ENCODE assay signal across 1 cellular context in the genomic region with DNA sequence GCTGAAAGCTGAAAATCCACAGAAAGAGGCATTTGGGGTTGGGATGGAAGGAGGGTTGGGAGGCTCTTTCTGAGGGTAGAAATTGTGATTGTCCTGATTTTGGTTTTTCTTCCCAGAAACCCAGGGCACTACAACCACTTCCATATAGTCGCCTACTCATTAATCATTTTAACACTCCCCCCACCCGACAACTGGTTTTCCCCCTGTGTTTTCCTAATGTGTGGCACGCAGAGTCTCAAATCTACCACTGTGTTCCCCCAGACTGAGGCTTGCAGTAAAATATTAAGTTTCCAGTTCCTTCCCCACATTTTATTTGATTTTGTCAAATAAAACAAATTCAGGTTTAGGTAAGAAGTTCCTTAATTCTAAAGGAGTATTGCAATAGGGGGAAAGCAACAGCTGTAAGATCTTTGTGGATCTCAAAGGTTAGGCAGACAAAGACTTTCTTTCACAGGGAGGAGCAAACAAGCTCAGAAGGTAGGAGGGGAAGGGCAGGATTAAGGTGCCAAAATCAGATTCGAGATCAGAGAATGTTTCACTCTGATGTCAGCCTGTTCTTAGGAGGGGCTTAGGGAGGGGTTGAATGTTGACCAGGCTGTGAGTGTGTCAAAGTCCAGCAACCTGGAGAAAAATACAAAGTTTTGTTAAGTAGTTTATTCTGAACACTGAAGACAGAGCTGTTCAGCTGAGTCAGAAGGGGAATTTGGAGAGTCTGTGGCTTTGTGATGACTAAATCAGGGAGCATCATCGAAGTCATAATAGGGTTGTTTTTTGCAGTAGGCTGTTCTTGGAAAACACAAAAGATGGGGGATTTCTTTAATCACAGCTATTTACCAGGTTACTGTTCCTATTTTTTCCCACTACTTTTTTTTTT.
A peak's percentile ranks its signal among the peaks of the same experiment; 100 is the strongest.
TF ChIP-seq lines count a peak whose summit lies in the region.

No MANE protein-coding gene starts in this region.

TF ChIP-seq in K562, 482 proteins besides CTCF, POLR2A, EP300 and RAD21 (continued from another document):
- TF ChIP-seq, protein P1, sequence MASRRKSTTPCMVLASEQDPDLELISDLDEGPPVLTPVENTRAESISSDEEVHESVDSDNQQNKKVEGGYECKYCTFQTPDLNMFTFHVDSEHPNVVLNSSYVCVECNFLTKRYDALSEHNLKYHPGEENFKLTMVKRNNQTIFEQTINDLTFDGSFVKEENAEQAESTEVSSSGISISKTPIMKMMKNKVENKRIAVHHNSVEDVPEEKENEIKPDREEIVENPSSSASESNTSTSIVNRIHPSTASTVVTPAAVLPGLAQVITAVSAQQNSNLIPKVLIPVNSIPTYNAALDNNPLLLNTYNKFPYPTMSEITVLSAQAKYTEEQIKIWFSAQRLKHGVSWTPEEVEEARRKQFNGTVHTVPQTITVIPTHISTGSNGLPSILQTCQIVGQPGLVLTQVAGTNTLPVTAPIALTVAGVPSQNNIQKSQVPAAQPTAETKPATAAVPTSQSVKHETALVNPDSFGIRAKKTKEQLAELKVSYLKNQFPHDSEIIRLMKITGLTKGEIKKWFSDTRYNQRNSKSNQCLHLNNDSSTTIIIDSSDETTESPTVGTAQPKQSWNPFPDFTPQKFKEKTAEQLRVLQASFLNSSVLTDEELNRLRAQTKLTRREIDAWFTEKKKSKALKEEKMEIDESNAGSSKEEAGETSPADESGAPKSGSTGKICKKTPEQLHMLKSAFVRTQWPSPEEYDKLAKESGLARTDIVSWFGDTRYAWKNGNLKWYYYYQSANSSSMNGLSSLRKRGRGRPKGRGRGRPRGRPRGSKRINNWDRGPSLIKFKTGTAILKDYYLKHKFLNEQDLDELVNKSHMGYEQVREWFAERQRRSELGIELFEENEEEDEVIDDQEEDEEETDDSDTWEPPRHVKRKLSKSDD (conservative IDR thresholded peaks at IDR 0.05; ENCODE audit: low read length) = no peak
- no peak for TF ChIP-seq HMGN3 (IDR thresholded peaks at IDR 0.05; ENCODE audit: borderline replicate concordance, extremely low read depth, insufficient read length, low read depth, low read length)
- TF ChIP-seq, protein P2, sequence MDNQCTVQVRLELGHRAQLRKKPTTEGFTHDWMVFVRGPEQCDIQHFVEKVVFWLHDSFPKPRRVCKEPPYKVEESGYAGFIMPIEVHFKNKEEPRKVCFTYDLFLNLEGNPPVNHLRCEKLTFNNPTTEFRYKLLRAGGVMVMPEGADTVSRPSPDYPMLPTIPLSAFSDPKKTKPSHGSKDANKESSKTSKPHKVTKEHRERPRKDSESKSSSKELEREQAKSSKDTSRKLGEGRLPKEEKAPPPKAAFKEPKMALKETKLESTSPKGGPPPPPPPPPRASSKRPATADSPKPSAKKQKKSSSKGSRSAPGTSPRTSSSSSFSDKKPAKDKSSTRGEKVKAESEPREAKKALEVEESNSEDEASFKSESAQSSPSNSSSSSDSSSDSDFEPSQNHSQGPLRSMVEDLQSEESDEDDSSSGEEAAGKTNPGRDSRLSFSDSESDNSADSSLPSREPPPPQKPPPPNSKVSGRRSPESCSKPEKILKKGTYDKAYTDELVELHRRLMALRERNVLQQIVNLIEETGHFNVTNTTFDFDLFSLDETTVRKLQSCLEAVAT (IDR thresholded peaks at IDR 0.05) = 0 out of 4 replicates have a peak, but pooled peaks of 1 of the 2 experiments have one; percentile 36
- peak; percentile 16 for TF ChIP-seq MEIS2 (IDR thresholded peaks at IDR 0.05; ENCODE audit: partially characterized antibody)
- TF ChIP-seq, protein P3, sequence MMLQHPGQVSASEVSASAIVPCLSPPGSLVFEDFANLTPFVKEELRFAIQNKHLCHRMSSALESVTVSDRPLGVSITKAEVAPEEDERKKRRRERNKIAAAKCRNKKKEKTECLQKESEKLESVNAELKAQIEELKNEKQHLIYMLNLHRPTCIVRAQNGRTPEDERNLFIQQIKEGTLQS (IDR thresholded peaks at IDR 0.05) = peak; percentile 68
- TF ChIP-seq, protein P3 (CRISPR knock-in tag; conservative IDR thresholded peaks at IDR 0.05) = no peak
- no peak for TF ChIP-seq GATAD2B (IDR thresholded peaks at IDR 0.05; ENCODE audit: borderline replicate concordance)
- 0 out of 2 replicates have a peak, but pooled peaks have one; percentile 28 for TF ChIP-seq ARID1B (IDR thresholded peaks at IDR 0.05)
- no peak for TF ChIP-seq ZNF12 (CRISPR knock-in tag; IDR thresholded peaks at IDR 0.05)
- TF ChIP-seq SMARCA4 (IDR thresholded peaks at IDR 0.05) = peak; percentile 32; the same call in 1 of the 2 replicates
- TF ChIP-seq, protein P4, sequence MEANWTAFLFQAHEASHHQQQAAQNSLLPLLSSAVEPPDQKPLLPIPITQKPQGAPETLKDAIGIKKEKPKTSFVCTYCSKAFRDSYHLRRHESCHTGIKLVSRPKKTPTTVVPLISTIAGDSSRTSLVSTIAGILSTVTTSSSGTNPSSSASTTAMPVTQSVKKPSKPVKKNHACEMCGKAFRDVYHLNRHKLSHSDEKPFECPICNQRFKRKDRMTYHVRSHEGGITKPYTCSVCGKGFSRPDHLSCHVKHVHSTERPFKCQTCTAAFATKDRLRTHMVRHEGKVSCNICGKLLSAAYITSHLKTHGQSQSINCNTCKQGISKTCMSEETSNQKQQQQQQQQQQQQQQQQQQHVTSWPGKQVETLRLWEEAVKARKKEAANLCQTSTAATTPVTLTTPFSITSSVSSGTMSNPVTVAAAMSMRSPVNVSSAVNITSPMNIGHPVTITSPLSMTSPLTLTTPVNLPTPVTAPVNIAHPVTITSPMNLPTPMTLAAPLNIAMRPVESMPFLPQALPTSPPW (CRISPR knock-in tag; IDR thresholded peaks at IDR 0.05) = 0 out of 2 replicates have a peak, but pooled peaks have one; percentile 12
- TF ChIP-seq ZBTB8A (IDR thresholded peaks at IDR 0.05; ENCODE audit: partially characterized antibody) = no peak
- TF ChIP-seq, protein P5, sequence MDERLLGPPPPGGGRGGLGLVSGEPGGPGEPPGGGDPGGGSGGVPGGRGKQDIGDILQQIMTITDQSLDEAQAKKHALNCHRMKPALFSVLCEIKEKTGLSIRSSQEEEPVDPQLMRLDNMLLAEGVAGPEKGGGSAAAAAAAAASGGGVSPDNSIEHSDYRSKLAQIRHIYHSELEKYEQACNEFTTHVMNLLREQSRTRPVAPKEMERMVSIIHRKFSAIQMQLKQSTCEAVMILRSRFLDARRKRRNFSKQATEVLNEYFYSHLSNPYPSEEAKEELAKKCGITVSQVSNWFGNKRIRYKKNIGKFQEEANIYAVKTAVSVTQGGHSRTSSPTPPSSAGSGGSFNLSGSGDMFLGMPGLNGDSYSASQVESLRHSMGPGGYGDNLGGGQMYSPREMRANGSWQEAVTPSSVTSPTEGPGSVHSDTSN (CRISPR knock-in tag; IDR thresholded peaks at IDR 0.05; ENCODE audit: low read depth) = no peak
- TF ChIP-seq, protein P5 (tag; conservative IDR thresholded peaks at IDR 0.05; ENCODE audit: low read depth) = peak; percentile 40; the same call in 1 of the 2 replicates
- TF ChIP-seq JUN (IDR thresholded peaks at IDR 0.05; ENCODE audit: borderline replicate concordance, low read depth, low read length) = 0 out of 2 replicates have a peak, but pooled peaks have one; percentile 28
- TF ChIP-seq JUN (CRISPR knock-in tag; IDR thresholded peaks at IDR 0.05; ENCODE audit: borderline replicate concordance) = no peak
- TF ChIP-seq ZNF316 (IDR thresholded peaks at IDR 0.05) = peak; percentile 19; the same call in 1 of the 2 replicates
- no peak for TF ChIP-seq ZFPM2 (CRISPR knock-in tag; IDR thresholded peaks at IDR 0.05)
- no peak for TF ChIP-seq EHMT2 (IDR thresholded peaks at IDR 0.05)
